Comparison of ENCODE assay signal across 21 cellular contexts in the genomic region with DNA sequence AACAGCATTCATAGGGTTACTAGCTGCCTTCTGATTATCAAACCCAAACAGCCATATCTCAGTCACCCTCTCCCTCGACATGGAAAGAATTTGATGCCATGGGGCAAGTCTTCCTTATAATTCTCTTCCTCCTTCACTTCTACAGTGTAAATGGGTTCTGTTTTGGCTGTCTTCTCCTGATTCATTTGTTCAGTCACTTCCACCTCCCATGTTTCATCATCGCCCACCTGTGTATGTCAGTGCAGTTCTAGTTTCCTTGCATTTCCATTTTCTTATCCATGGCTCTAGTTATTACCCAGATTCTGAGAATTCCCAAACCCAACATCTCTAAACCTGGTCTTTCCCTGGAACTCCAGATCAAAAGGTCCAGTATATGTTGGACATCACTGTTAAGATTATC. TPM values are rescaled to one million over a fixed set of nuclear protein-coding genes. Genes with fewer than 3 reads are reported as not detected.
A peak's percentile ranks its signal among the peaks of the same experiment; 100 is the strongest.
DNase-seq lines count a peak whose midpoint lies in the region; ATAC-seq, FAIRE-seq and TF ChIP-seq lines count a peak whose summit lies in the region.
"Had no signal": no experiment of that assay in that cellular context is flagged by ENCODE, and none has a peak within 500 bp of the region (broad histone marks: within the 10 kb centered on the region; RNA-seq: fewer than 3 reads in every experiment).

No MANE protein-coding gene starts in this region.

- ATAC-seq in K562, result no peak
- peak; percentile 8 for ATAC-seq in gastroesophageal sphincter
- ATAC-seq in activated T-cell treated with anti-CD3 and anti-CD28 coated beads, Interleukin-2, amount 50 U/mL, for 4 hours, result no peak
- ATAC-seq in GM19397 (IDR thresholded peaks at IDR 0.05; ENCODE audit: unreplicated experiment), result no peak
- ATAC-seq: A549; CD8-positive, alpha-beta T cell had no signal

- TF ChIP-seq POLR2A in H54 (IDR thresholded peaks at IDR 0.05; ENCODE audit: low read depth, low read length), result no peak
- no peak for TF ChIP-seq POLR2A in K562 (conservative IDR thresholded peaks at IDR 0.05)
- no peak for TF ChIP-seq POLR2A in gastroesophageal sphincter (IDR thresholded peaks at IDR 0.05)

- peaks cover 10% of the 10 kb centered on the region for H3K9me3 Mint-ChIP-seq in activated T-cell treated with anti-CD3 and anti-CD28 coated beads, Interleukin-2, amount 50 U/mL, for 4 hours
- H3K9me3 Mint-ChIP-seq: CD4-positive, alpha-beta T cell had no signal

- H4K20me1 ChIP-seq in K562 (replicated peaks; ENCODE audit: control insufficient read depth, insufficient read depth, low read length), result no peaks in the 10 kb centered on the region
- H4K20me1 ChIP-seq: BLaER1 treated with 17β-estradiol and CSF1 and Interleukin-3, amounts not matched to agents 10 nM and 100 nM had no signal

- peaks cover 13% of the 10 kb centered on the region for H3K36me3 Mint-ChIP-seq in activated T-cell treated with anti-CD3 and anti-CD28 coated beads, Interleukin-2, amount 50 U/mL, for 4 hours (ENCODE audit: insufficient read depth)

- no peaks in the 10 kb centered on the region for H3K9me3 ChIP-seq in K562 (replicated peaks; ENCODE audit: control insufficient read depth, insufficient read depth, low read depth, low read length)
- no peaks in the 10 kb centered on the region for H3K9me3 ChIP-seq in gastroesophageal sphincter
- H3K9me3 ChIP-seq: A549, Caco-2 had no signal

- H2AFZ ChIP-seq in K562 (ENCODE audit: low read depth, low read length), result peak overlapping the region; percentile 14; the same call in 1 of the 2 replicates

- 50% methylated on average over 2 of the region's 2 CpGs for WGBS in K562 (ENCODE audit: insufficient coverage, low coverage, missing lambda C conversion rate)
- WGBS in gastroesophageal sphincter (ENCODE audit: low coverage in 1 of 2), 2 donors, result 50 to 92% methylated on average over 2 of the region's 2 CpGs

- intact Hi-C loops in K562 (cut with micrococcal nuclease), result no loop called here

- TF ChIP-seq EP300 in K562 (IDR thresholded peaks at IDR 0.05; ENCODE audit: low read length) (no peak), gastroesophageal sphincter (IDR thresholded peaks at IDR 0.05) (no peak)

- no peak for TF ChIP-seq RAD21 in K562 (CRISPR knock-in tag; conservative IDR thresholded peaks at IDR 0.05 in 1 of 2, IDR thresholded peaks at IDR 0.05 in 1 of 2)

- H3K4me3 ChIP-seq in K562 (no peak overlapping the region), gastroesophageal sphincter (no peak overlapping the region)
- H3K4me3 ChIP-seq: A549; BLaER1 treated with 17β-estradiol and CSF1 and Interleukin-3, amounts not matched to agents 10 nM and 100 nM had no signal

- H3K36me3 ChIP-seq in K562 (ENCODE audit: control insufficient read depth, insufficient read depth, low read length) (no peaks in the 10 kb centered on the region), gastroesophageal sphincter (peaks cover 0 to 82% of the 10 kb centered on the region in 2 donors)

- no peaks in the 10 kb centered on the region for H3K4me1 Mint-ChIP-seq in activated T-cell treated with anti-CD3 and anti-CD28 coated beads, Interleukin-2, amount 50 U/mL, for 4 hours (ENCODE audit: low read depth)
- H3K4me1 Mint-ChIP-seq: B cell had no signal

- FAIRE-seq in H54 (lab: Jason Lieb, UNC) (peak; percentile 11), K562 (lab: Jason Lieb, UNC) (no peak)
- FAIRE-seq: A549, D721Med, G401.6, GM12891, GM19239 had no signal

- no TSS peak for BruUV-seq in K562 (replicated peaks; lab: Mats Ljungman, UMichigan)

- H3K9me1 ChIP-seq in K562 (ENCODE audit: control insufficient read depth, insufficient read depth, low read length), result no peaks in the 10 kb centered on the region

- in situ Hi-C loops in K562 (cut with MboI), result no loop called here

- TF ChIP-seq CTCF in K562 (IDR thresholded peaks at IDR 0.05 in 2 of 3, conservative IDR thresholded peaks at IDR 0.05 in 1 of 3; ENCODE audit: insufficient read depth in 2 of 3, low read depth in 1 of 3, low read length in 3 of 3) (no peak), gastroesophageal sphincter (IDR thresholded peaks at IDR 0.05) (no peak)

- H3K9ac ChIP-seq in K562 (ENCODE audit: insufficient read depth in 1 of 2, low read depth in 2 of 2, low read length in 2 of 2), result no peak overlapping the region
- H3K9ac ChIP-seq: BLaER1 treated with 17β-estradiol and CSF1 and Interleukin-3, amounts not matched to agents 10 nM and 100 nM had no signal

- H3K27me3 ChIP-seq in K562 (ENCODE audit: control insufficient read depth in 2 of 2, insufficient read depth in 2 of 2, low read length in 2 of 2) (no peaks in the 10 kb centered on the region), gastroesophageal sphincter (no peaks in the 10 kb centered on the region)
- H3K27me3 ChIP-seq: BLaER1 treated with 17β-estradiol and CSF1 and Interleukin-3, amounts not matched to agents 10 nM and 100 nM had no signal

- no peak overlapping the region for H3K4me2 ChIP-seq in K562 (ENCODE audit: insufficient read depth, low read length)
- H3K4me2 ChIP-seq: A549; BLaER1 treated with 17β-estradiol and CSF1 and Interleukin-3, amounts not matched to agents 10 nM and 100 nM had no signal

- POLR2A ChIA-PET in K562 (lab: Yijun Ruan, JAX), result no interaction called here

- no peak for DNase-seq in H54 (ENCODE audit: insufficient read length, low spot score)
- DNase-seq in K562 (ENCODE audit: extremely low read depth in 1 of 4, low spot score in 3 of 4), result no peak
- no peak for DNase-seq in activated T-cell treated with anti-CD3 and anti-CD28 coated beads, Interleukin-2, amount 50 U/mL, for 4 hours
- DNase-seq: 8988T; AML-193; Caco-2; Calu3; CD4-positive, alpha-beta T cell; CD8-positive, alpha-beta T cell; DMS79 treated with DMSO at 0.1 percent for 48 hours; GF-D8 had no signal

- no peak overlapping the region for H3K4me3 Mint-ChIP-seq in activated T-cell treated with anti-CD3 and anti-CD28 coated beads, Interleukin-2, amount 50 U/mL, for 4 hours
- H3K4me3 Mint-ChIP-seq: B cell; CD4-positive, alpha-beta T cell; CD8-positive, alpha-beta T cell had no signal

- no peaks in the 10 kb centered on the region for H3K27me3 Mint-ChIP-seq in activated T-cell treated with anti-CD3 and anti-CD28 coated beads, Interleukin-2, amount 50 U/mL, for 4 hours (ENCODE audit: low read depth)
- H3K27me3 Mint-ChIP-seq: B cell; CD4-positive, alpha-beta T cell had no signal

- CTCF ChIA-PET in K562 (lab: Yijun Ruan, JAX; ENCODE audit: low intra/inter-chr PET ratio), result no interaction called here

- H3K4me1 ChIP-seq in K562 (replicated peaks in 1 of 2; ENCODE audit: control insufficient read depth in 2 of 2, insufficient read depth in 2 of 2, low read length in 2 of 2) (peaks cover 0 to 18% of the 10 kb centered on the region in 2 experiments; a peak in 2 of 5 replicates), gastroesophageal sphincter (no peaks in the 10 kb centered on the region)
- H3K4me1 ChIP-seq: A549; BLaER1 treated with 17β-estradiol and CSF1 and Interleukin-3, amounts not matched to agents 10 nM and 100 nM had no signal

- H3K79me2 ChIP-seq in K562 (ENCODE audit: control insufficient read depth, insufficient read depth, low read length), result no peaks in the 10 kb centered on the region

- no peak overlapping the region for H3K27ac ChIP-seq in K562 (ENCODE audit: extremely low read depth, low read depth, low read length)
- H3K27ac ChIP-seq in gastroesophageal sphincter, result no peak overlapping the region
- H3K27ac ChIP-seq: A549; BLaER1 treated with 17β-estradiol and CSF1 and Interleukin-3, amounts not matched to agents 10 nM and 100 nM; C4-2B had no signal

TF ChIP-seq in K562, 482 proteins besides CTCF, POLR2A, EP300 and RAD21 (continues in another document):
- no peak for TF ChIP-seq ZBTB1 (CRISPR knock-in tag; IDR thresholded peaks at IDR 0.05; ENCODE audit: borderline replicate concordance, low read depth)
- no peak for TF ChIP-seq ZNF253 (CRISPR knock-in tag; conservative IDR thresholded peaks at IDR 0.05)
- no peak for TF ChIP-seq ZBTB5 (IDR thresholded peaks at IDR 0.05)
- no peak for TF ChIP-seq ZNF436 (CRISPR knock-in tag; IDR thresholded peaks at IDR 0.05)
- no peak for TF ChIP-seq ZNF41 (CRISPR knock-in tag; conservative IDR thresholded peaks at IDR 0.05)

RNA-seq across cellular contexts. Expression of gene RIOX2, which starts 41.0 kb away (rescaled TPM):
- 23.9 and 30.1 TPM in 2 replicates for total RNA-seq in K562 (2011; cell fraction: chromatin; rRNA removed; ENCODE audit: low replicate concordance)
- total RNA-seq in K562 (2011; cell fraction: nucleolus; rRNA removed), result 16.3 and 16.6 TPM in 2 replicates
- total RNA-seq in K562 (2011; cell fraction: nucleoplasm; rRNA removed), result 24.0 and 28.6 TPM in 2 replicates
- 25.1 and 29.8 TPM in 2 replicates for total RNA-seq in K562 (2014; rRNA removed)
- 33.3 and 35.0 TPM in 2 replicates for total RNA-seq in K562 (2014; rRNA removed; fragmentation: Illumina TruSeq; extraction: Trizol)
- 29.3 and 33.1 TPM in 2 replicates for total RNA-seq in K562 (2015; rRNA removed; fragmentation: Illumina TruSeq; extraction: Trizol)
- 22.2 and 24.0 TPM in 2 replicates for total RNA-seq in K562 (2021)
- 21.1 and 33.7 TPM in 2 replicates for polyA plus RNA-seq in K562 (2011; rRNA removed)
- 11.2 and 13.9 TPM in 2 replicates for polyA plus RNA-seq in K562 (2011; cell fraction: cytosol; rRNA removed)
- polyA plus RNA-seq in K562 (2011; cell fraction: nucleus; rRNA removed), result 23.2 and 23.7 TPM in 2 replicates
- 12.8 and 18.1 TPM in 2 replicates for polyA plus RNA-seq in K562 (2012)
- 25.9 and 31.3 TPM in 2 replicates for polyA plus RNA-seq in K562 (2014; fragmentation: Illumina TruSeq; extraction: Trizol)
- 10 to 100 TPM; 32.6 to 56.0 TPM for polyA plus RNA-seq in K562 (2014; fragmentation: Nextera tagmentation; extraction: Ambion mirVana)
- 23.6 and 31.2 TPM in 2 replicates for polyA plus RNA-seq in K562 (2014; rRNA removed)
- 32.1 and 38.1 TPM in 2 replicates for polyA minus RNA-seq in K562 (2011; rRNA and poly(A)+ RNA removed)
- polyA minus RNA-seq in K562 (2011; cell fraction: cytosol; rRNA and poly(A)+ RNA removed), result 9.2 and 19.4 TPM in 2 replicates
- polyA minus RNA-seq in K562 (2011; cell fraction: nucleus; rRNA and poly(A)+ RNA removed), result 29.9 and 32.2 TPM in 2 replicates
- total RNA-seq in gastroesophageal sphincter, result 10 to 100 TPM; 22.3 to 32.0 (median 24.4) TPM
- 10 to 100 TPM; 51.2 to 61.3 (median 56.3) TPM for total RNA-seq in activated T-cell treated with anti-CD3 and anti-CD28 coated beads, Interleukin-2, amount 50 U/mL, for 4 hours
